Comparison of ENCODE assay signal across 8 cellular contexts in the genomic region with DNA sequence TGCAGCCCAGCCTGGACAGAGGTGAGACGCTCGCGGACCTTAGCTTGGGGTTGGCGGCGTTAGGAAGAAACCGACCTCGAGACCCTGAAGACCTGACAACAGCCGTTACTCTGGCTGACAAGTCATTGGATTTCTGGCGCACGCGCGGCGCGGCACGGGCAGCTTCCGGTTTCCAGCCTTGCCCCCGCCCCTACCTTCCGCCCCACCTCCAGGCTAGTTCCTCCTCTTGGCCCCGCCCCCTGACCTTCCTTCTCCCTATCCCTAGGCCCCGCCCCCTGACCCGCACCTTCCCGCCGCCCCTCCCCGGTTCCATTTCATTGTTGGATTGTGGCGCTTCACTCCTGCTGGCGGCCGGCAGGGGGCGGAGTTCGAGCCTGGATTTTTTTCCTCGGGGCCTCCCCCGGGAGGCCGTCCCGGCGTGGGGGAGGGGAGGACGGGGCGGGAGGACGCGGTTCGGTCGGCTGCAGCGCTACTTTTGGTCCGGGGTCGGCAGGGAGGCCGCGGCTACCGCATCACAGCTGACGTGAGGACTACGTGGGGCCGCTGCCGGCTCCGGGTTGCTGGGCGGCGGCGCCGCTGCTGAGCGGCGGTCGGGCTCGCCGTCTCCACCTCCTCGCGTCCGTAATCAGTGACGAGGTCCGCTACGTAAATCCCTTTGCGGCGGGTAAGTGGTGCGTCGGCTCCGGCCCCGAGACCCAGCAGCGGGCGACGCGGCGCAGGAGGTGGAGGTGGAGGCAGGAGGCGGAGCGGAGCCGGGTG. TPM values are rescaled to one million over a fixed set of nuclear protein-coding genes. Genes with fewer than 3 reads are reported as not detected.
DNase-seq lines count a peak whose midpoint lies in the region; ATAC-seq and TF ChIP-seq lines count a peak whose summit lies in the region.

Gene CREM, plus strand, starts transcription at position 317 of the 759 bp plus-strand sequence. CDS start 10,990 bp downstream, outside the sequence.

- peak; percentile 65 for TF ChIP-seq CTCF in GM12864 (IDR thresholded peaks at IDR 0.05; ENCODE audit: low read depth, low read length, missing control alignments)
- TF ChIP-seq CTCF in glutamatergic neuron (IDR thresholded peaks at IDR 0.05; ENCODE audit: partially characterized antibody, unreplicated experiment): peak; percentile 99
- TF ChIP-seq CTCF in osteocyte (IDR thresholded peaks at IDR 0.05): peak; percentile 89

- peak; percentile 72 for ATAC-seq in HG02623 (IDR thresholded peaks at IDR 0.05; ENCODE audit: unreplicated experiment)

- H3K27ac ChIP-seq in thymus (ENCODE audit: low read depth): peak within 1 kb of the TSS; percentile 98

- DNase-seq in GM12864 (ENCODE audit: low read depth): peak; percentile 87
- DNase-seq in NCI-H1092 treated with DMSO at 0.1 percent for 48 hours (lab: John Stamatoyannopoulos, UW): peak; percentile 94
- peak; percentile 49 for DNase-seq in SKM-1 (lab: John Stamatoyannopoulos, UW; ENCODE audit: unreplicated experiment)
- DNase-seq in glutamatergic neuron: peak; percentile 100
- DNase-seq in osteocyte (ENCODE audit: extremely low spot score, unreplicated experiment): peak; percentile 98

- H3K4me1 ChIP-seq in thymus (ENCODE audit: control insufficient read depth, insufficient read depth, low read length): no peaks in the 10 kb centered on the region

- WGBS in thymus: 1% methylated on average over 80 of the region's 80 CpGs

- H3K36me3 Mint-ChIP-seq in activated naive CD8-positive, alpha-beta T cell: peaks cover 6% of the 10 kb centered on the region
- no peaks in the 10 kb centered on the region for H3K36me3 Mint-ChIP-seq in glutamatergic neuron (ENCODE audit: unreplicated experiment)
- H3K36me3 Mint-ChIP-seq in osteocyte (ENCODE audit: unreplicated experiment): no peaks in the 10 kb centered on the region

- no peaks in the 10 kb centered on the region for H3K27me3 Mint-ChIP-seq in activated naive CD8-positive, alpha-beta T cell
- H3K27me3 Mint-ChIP-seq in glutamatergic neuron (ENCODE audit: unreplicated experiment) (peaks cover 2% of the 10 kb centered on the region), osteocyte (ENCODE audit: unreplicated experiment) (no peaks in the 10 kb centered on the region)

- H3K4me3 Mint-ChIP-seq in activated naive CD8-positive, alpha-beta T cell: peak within 1 kb of the TSS; percentile 98
- H3K4me3 Mint-ChIP-seq in glutamatergic neuron (ENCODE audit: unreplicated experiment) (peak within 1 kb of the TSS; percentile 81), osteocyte (ENCODE audit: unreplicated experiment) (peak within 1 kb of the TSS; percentile 89)

- H3K27ac Mint-ChIP-seq in activated naive CD8-positive, alpha-beta T cell: peak within 1 kb of the TSS; percentile 99
- peak within 1 kb of the TSS; percentile 91 for H3K27ac Mint-ChIP-seq in glutamatergic neuron (ENCODE audit: unreplicated experiment)
- H3K27ac Mint-ChIP-seq in osteocyte (ENCODE audit: unreplicated experiment): peak within 1 kb of the TSS; percentile 96

- H3K27me3 ChIP-seq in thymus (ENCODE audit: control insufficient read depth, insufficient read depth): no peaks in the 10 kb centered on the region

- no peaks in the 10 kb centered on the region for H3K9me3 Mint-ChIP-seq in activated naive CD8-positive, alpha-beta T cell (ENCODE audit: low read depth)
- H3K9me3 Mint-ChIP-seq in glutamatergic neuron (ENCODE audit: unreplicated experiment) (peaks cover 8% of the 10 kb centered on the region), osteocyte (ENCODE audit: unreplicated experiment) (no peaks in the 10 kb centered on the region)

- no peaks in the 10 kb centered on the region for H3K9me3 ChIP-seq in thymus (ENCODE audit: control insufficient read depth)

- H3K4me1 Mint-ChIP-seq in activated naive CD8-positive, alpha-beta T cell (ENCODE audit: low read depth): peaks cover 44% of the 10 kb centered on the region
- H3K4me1 Mint-ChIP-seq in glutamatergic neuron (ENCODE audit: low read depth, unreplicated experiment) (peaks cover 5% of the 10 kb centered on the region), osteocyte (ENCODE audit: unreplicated experiment) (peaks cover 22% of the 10 kb centered on the region)

- H3K4me3 ChIP-seq in GM12864 (ENCODE audit: low read depth, low read length): peak within 1 kb of the TSS; percentile 89
- peak within 1 kb of the TSS; percentile 85 for H3K4me3 ChIP-seq in thymus (ENCODE audit: low read length)

- H3K36me3 ChIP-seq in thymus (ENCODE audit: control insufficient read depth, insufficient read depth): no peaks in the 10 kb centered on the region

RNA-seq across cellular contexts. Expression of gene CREM, which starts in this region (rescaled TPM):
- total RNA-seq in glutamatergic neuron (ENCODE audit: unreplicated experiment) (28.6 TPM), osteocyte (31.4 and 31.5 TPM in 2 replicates)
- polyA plus RNA-seq in thymus: 82.2 TPM

Comparison
In these comparisons a context has a peak if more than half of its experiments do, and no peak if none do; other contexts are left out.
1. Peak in every context shown above with its lines: DNase-seq, ATAC-seq, H3K4me3 ChIP-seq and H3K27ac ChIP-seq.
2. DNase-seq: peak in every context shown above with its lines; median percentile 100 in glutamatergic neuron; 98 in osteocyte; 94 in NCI-H1092 treated with DMSO at 0.1 percent for 48 hours; 87 in GM12864; 49 in SKM-1.